ENCODE assay signal across 18 cellular contexts in the genomic region with DNA sequence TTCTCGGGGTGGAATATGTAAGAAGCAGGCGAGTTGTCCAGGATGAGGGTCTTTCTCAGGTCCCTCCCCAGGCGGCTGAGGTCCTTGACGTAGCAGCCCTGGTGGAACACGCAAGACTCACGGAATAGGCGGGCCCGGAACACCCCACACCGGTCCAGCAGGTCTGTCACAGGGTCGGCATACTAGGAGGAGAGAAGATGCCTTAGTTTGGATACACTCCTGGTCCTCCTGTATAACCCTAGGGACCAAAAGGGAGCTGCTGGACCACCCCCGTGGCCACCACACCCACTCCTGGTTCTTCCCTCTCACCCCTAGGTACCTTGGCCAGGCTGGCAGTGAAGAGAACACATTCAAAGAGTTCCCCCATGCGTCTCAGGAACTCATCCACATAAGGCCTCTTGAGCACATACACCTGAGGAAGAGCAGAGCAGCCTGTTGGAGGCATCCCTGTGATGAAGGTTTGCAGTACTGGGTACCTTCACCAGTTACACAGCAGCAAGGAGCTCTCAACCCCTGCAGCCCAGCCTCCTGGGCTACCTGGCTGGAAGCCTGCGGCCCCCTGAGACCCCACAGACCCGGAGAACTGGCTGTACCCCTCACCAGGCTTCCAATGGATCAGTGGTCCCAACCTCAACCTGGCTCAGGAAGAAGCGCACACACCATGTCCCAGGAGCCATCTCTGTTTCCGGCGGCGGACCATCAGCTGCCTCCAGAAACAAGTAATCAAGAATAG. TPM values are rescaled to one million over a fixed set of nuclear protein-coding genes. Genes with fewer than 3 reads are reported as not detected.
DNase-seq lines count a peak whose midpoint lies in the region; ATAC-seq and TF ChIP-seq lines count a peak whose summit lies in the region.
"Had no signal": no experiment of that assay in that cellular context is flagged by ENCODE, and none has a peak within 500 bp of the region (broad histone marks: within the 10 kb centered on the region; RNA-seq: fewer than 3 reads in every experiment).

No MANE protein-coding gene starts in this region.

- intact Hi-C loops in breast epithelium (cut with DNase I; ENCODE audit: low total_unique reads) = loop anchor here (5.0 kb wide), 1 partner anchor 42 kb away; the partner anchor contains the start of gene TSFM
- intact Hi-C loops in MCF 10A (cut with micrococcal nuclease) = no loop called here
- intact Hi-C loops in lower lobe of right lung (cut with DNase I) = no loop called here

- no peaks in the 10 kb centered on the region for H3K27me3 Mint-ChIP-seq in MCF 10A (ENCODE audit: insufficient read depth, unreplicated experiment)
- H3K27me3 Mint-ChIP-seq in activated naive CD8-positive, alpha-beta T cell treated with anti-CD3 and anti-CD28 coated beads, Interleukin-2, amount 50 U/mL, for 24 hours = no peaks in the 10 kb centered on the region

- H3K4me1 ChIP-seq in breast epithelium (no peaks in the 10 kb centered on the region), lower lobe of right lung (peaks cover 41% of the 10 kb centered on the region), subcutaneous abdominal adipose tissue (ENCODE audit: control insufficient read depth in 5 of 5, insufficient read depth in 5 of 5, low read length in 5 of 5) (peaks cover 0 to 43% (median 17%) of the 10 kb centered on the region in 5 donors)

- H3K9ac ChIP-seq in subcutaneous abdominal adipose tissue (ENCODE audit: low read length in 5 of 5) = peak overlapping the region in 1 of 5 donors; percentile 14
- H3K9ac ChIP-seq: KMS-11 had no signal

- no peak overlapping the region for H3K27ac Mint-ChIP-seq in MCF 10A (ENCODE audit: low read depth, unreplicated experiment)
- peak overlapping the region; percentile 13 for H3K27ac Mint-ChIP-seq in activated naive CD8-positive, alpha-beta T cell treated with anti-CD3 and anti-CD28 coated beads, Interleukin-2, amount 50 U/mL, for 24 hours

- ATAC-seq in activated naive CD8-positive, alpha-beta T cell treated with anti-CD3 and anti-CD28 coated beads, Interleukin-2, amount 50 U/mL, for 24 hours = no peak
- ATAC-seq in lower lobe of right lung (no peak), GM21381 (IDR thresholded peaks at IDR 0.05; ENCODE audit: unreplicated experiment) (no peak)

- TF ChIP-seq CTCF in breast epithelium (IDR thresholded peaks at IDR 0.05) (no peak), MCF 10A (IDR thresholded peaks at IDR 0.05; ENCODE audit: unreplicated experiment) (no peak), lower lobe of right lung (IDR thresholded peaks at IDR 0.05) (no peak)

- no peak overlapping the region for H3K4me3 ChIP-seq in breast epithelium
- H3K4me3 ChIP-seq in lower lobe of right lung = no peak overlapping the region
- H3K4me3 ChIP-seq in subcutaneous abdominal adipose tissue (ENCODE audit: low read depth in 1 of 5, low read length in 5 of 5) = no peak overlapping the region

- H3K27ac ChIP-seq in breast epithelium = peak overlapping the region; percentile 5 to 33
- peak overlapping the region; percentile 63 for H3K27ac ChIP-seq in lower lobe of right lung
- H3K27ac ChIP-seq in subcutaneous abdominal adipose tissue (ENCODE audit: low read depth, low read length) = peak overlapping the region; percentile 16
- H3K27ac ChIP-seq: KMS-11 had no signal

- no peaks in the 10 kb centered on the region for H3K27me3 ChIP-seq in breast epithelium
- no peaks in the 10 kb centered on the region for H3K27me3 ChIP-seq in lower lobe of right lung (ENCODE audit: low read depth)
- no peaks in the 10 kb centered on the region for H3K27me3 ChIP-seq in subcutaneous abdominal adipose tissue (ENCODE audit: control insufficient read depth in 5 of 5, insufficient read depth in 4 of 5, low read length in 5 of 5)

- H3K36me3 Mint-ChIP-seq in MCF 10A (ENCODE audit: insufficient read depth, unreplicated experiment) = peaks cover 95% of the 10 kb centered on the region
- H3K36me3 Mint-ChIP-seq in activated naive CD8-positive, alpha-beta T cell treated with anti-CD3 and anti-CD28 coated beads, Interleukin-2, amount 50 U/mL, for 24 hours (ENCODE audit: low read depth) = peaks cover 20% of the 10 kb centered on the region

- no TSS peak for BruUV-seq in MCF 10A (replicated peaks; lab: Mats Ljungman, UMichigan)

- POLR2A ChIA-PET in MCF 10A (lab: Yijun Ruan, JAX) = interaction anchor here (0.6 to 1.1 kb wide), 2 partner anchors 11 to 58 kb away, joined by 3 read pairs; no protein-coding TSS in a partner anchor

- no peaks in the 10 kb centered on the region for H3K9me3 ChIP-seq in breast epithelium
- no peaks in the 10 kb centered on the region for H3K9me3 ChIP-seq in lower lobe of right lung
- no peaks in the 10 kb centered on the region for H3K9me3 ChIP-seq in subcutaneous abdominal adipose tissue (ENCODE audit: control insufficient read depth in 5 of 5, low read length in 5 of 5)

- CTCF ChIA-PET in MCF 10A (lab: Yijun Ruan, JAX) = interaction anchor here (0.6 to 1.8 kb wide), 8 partner anchors 8 to 98 kb away, joined by 3 to 7 read pairs (median 4); no protein-coding TSS in a partner anchor

- H3K9me3 Mint-ChIP-seq in MCF 10A (ENCODE audit: unreplicated experiment) = no peaks in the 10 kb centered on the region
- H3K9me3 Mint-ChIP-seq in activated naive CD8-positive, alpha-beta T cell treated with anti-CD3 and anti-CD28 coated beads, Interleukin-2, amount 50 U/mL, for 24 hours = no peaks in the 10 kb centered on the region

- H3K4me3 Mint-ChIP-seq in MCF 10A (ENCODE audit: unreplicated experiment) = no peak overlapping the region
- H3K4me3 Mint-ChIP-seq in activated naive CD8-positive, alpha-beta T cell treated with anti-CD3 and anti-CD28 coated beads, Interleukin-2, amount 50 U/mL, for 24 hours = no peak overlapping the region

- DNase-seq in breast epithelium (ENCODE audit: low spot score in 2 of 2) = no peak
- no peak for DNase-seq in MCF 10A (ENCODE audit: unreplicated experiment)
- no peak for DNase-seq in activated naive CD8-positive, alpha-beta T cell treated with anti-CD3 and anti-CD28 coated beads, Interleukin-2, amount 50 U/mL, for 24 hours
- no peak for DNase-seq in lower lobe of right lung
- DNase-seq in epidermal melanocyte (ENCODE audit: insufficient read length, low spot score) = no peak
- DNase-seq in SIG-M5 treated with dmso at 0.1 percent for 504 hours (lab: John Stamatoyannopoulos, UW; ENCODE audit: unreplicated experiment) = no peak
- DNase-seq: C1 segment of cervical spinal cord, DMS 273 treated with DMSO at 0.1 percent for 48 hours, GF-D8, NCI-H1048, NCI-H1436 treated with DMSO at 0.1 percent for 48 hours, NCI-H2029 treated with DMSO at 0.1 percent for 48 hours, NCI-H2171 treated with DMSO at 0.1 percent for 48 hours, NCI-H748 treated with DMSO at 0.1 percent for 48 hours, RPMI8226 had no signal

- H3K4me1 Mint-ChIP-seq in MCF 10A (ENCODE audit: insufficient read depth, unreplicated experiment) = no peaks in the 10 kb centered on the region
- peaks cover 2% of the 10 kb centered on the region for H3K4me1 Mint-ChIP-seq in activated naive CD8-positive, alpha-beta T cell treated with anti-CD3 and anti-CD28 coated beads, Interleukin-2, amount 50 U/mL, for 24 hours

- peaks cover 35% of the 10 kb centered on the region for H3K36me3 ChIP-seq in breast epithelium
- H3K36me3 ChIP-seq in lower lobe of right lung = peaks cover 100% of the 10 kb centered on the region
- peaks cover 12 to 97% (median 87%) of the 10 kb centered on the region in 5 donors for H3K36me3 ChIP-seq in subcutaneous abdominal adipose tissue (ENCODE audit: control insufficient read depth in 5 of 5, insufficient read depth in 5 of 5, low read length in 5 of 5)

- TF ChIP-seq POLR2A in breast epithelium (IDR thresholded peaks at IDR 0.05) = no peak

RNA-seq across cellular contexts. Expression of gene AVIL, which starts 5.5 kb away (rescaled TPM):
- 10 to 100 TPM in 1 of 3 donors, 1 to 10 TPM in 2; 3.8 to 17.7 (median 8.8) TPM for total RNA-seq in breast epithelium
- 1.7 and 1.9 TPM in 2 replicates for total RNA-seq in MCF 10A (2022)
- total RNA-seq in lower lobe of right lung = 10.8 TPM

RNA-seq across cellular contexts. Expression of gene CTDSP2, which starts 22.5 kb away (rescaled TPM):
- 100 to 1,000 TPM; 144 to 175 (median 167) TPM for total RNA-seq in breast epithelium
- 73.4 and 76.5 TPM in 2 replicates for total RNA-seq in MCF 10A (2022)
- total RNA-seq in lower lobe of right lung = 220 TPM

RNA-seq across cellular contexts. Expression of gene TSFM, which starts 41.5 kb away (rescaled TPM):
- total RNA-seq in breast epithelium (10 to 100 TPM; 17.9 to 30.8 (median 27.2) TPM), MCF 10A (2022) (28.4 and 32.6 TPM in 2 replicates), lower lobe of right lung (22.6 TPM)

RNA-seq across cellular contexts. Expression of gene EEF1AKMT3, which starts 51.7 kb away (rescaled TPM):
- total RNA-seq in breast epithelium (10 to 100 TPM; 15.7 to 18.1 (median 16.5) TPM), MCF 10A (2022) (7.6 and 8.1 TPM in 2 replicates), lower lobe of right lung (6.8 TPM)

RNA-seq across cellular contexts. Expression of gene METTL1, which starts 52.2 kb away (rescaled TPM):
- 10 to 100 TPM in 1 of 3 donors, 1 to 10 TPM in 2; 4.8 to 12.6 (median 8.2) TPM for total RNA-seq in breast epithelium
- total RNA-seq in MCF 10A (2022) = 26.2 and 40.6 TPM in 2 replicates
- total RNA-seq in lower lobe of right lung = 14.4 TPM
